In genomic region chr16:88650749-88651275, GRCh38 we compare ENCODE assay signal across 1 cellular context.
TF ChIP-seq lines count a peak whose summit lies in the region.

TSS of gene CYBA (minus strand) at chr16:88651053. CDS start at chr16:88651013, 40 bp downstream.

TF ChIP-seq in WTC11, 78 proteins besides CTCF, POLR2A, EP300 and RAD21 (continued from another document):
- peak; percentile 64; the same call in 1 of the 2 replicates for TF ChIP-seq ARID4B (CRISPR knock-in tag; IDR thresholded peaks at IDR 0.05; ENCODE audit: borderline replicate concordance)
- TF ChIP-seq ZNF138 (CRISPR knock-in tag; conservative IDR thresholded peaks at IDR 0.05) = no peak
- TF ChIP-seq GTF2I (CRISPR knock-in tag; conservative IDR thresholded peaks at IDR 0.05) = no peak
- TF ChIP-seq CREB1 (CRISPR knock-in tag; IDR thresholded peaks at IDR 0.05) = 0 out of 2 replicates have a peak, but pooled peaks have one; percentile 45
- no peak for TF ChIP-seq MXD4 (CRISPR knock-in tag; IDR thresholded peaks at IDR 0.05; ENCODE audit: borderline replicate concordance)
- TF ChIP-seq ZNF219 (CRISPR knock-in tag; IDR thresholded peaks at IDR 0.05; ENCODE audit: borderline replicate concordance) = 0 out of 2 replicates have a peak, but pooled peaks have one; percentile 38
- no peak for TF ChIP-seq HMGA2 (CRISPR knock-in tag; IDR thresholded peaks at IDR 0.05)
- TF ChIP-seq GABPB1 (CRISPR knock-in tag; IDR thresholded peaks at IDR 0.05) = 0 out of 2 replicates have a peak, but pooled peaks have one; percentile 5
- peak; percentile 28; the same call in 1 of the 2 replicates for TF ChIP-seq FOXK1 (CRISPR knock-in tag; IDR thresholded peaks at IDR 0.05)
- TF ChIP-seq USF1 (CRISPR knock-in tag; IDR thresholded peaks at IDR 0.05) = peak; percentile 45; the same call in 1 of the 2 replicates
- no peak for TF ChIP-seq ZNF396 (CRISPR knock-in tag; IDR thresholded peaks at IDR 0.05; ENCODE audit: borderline replicate concordance)
- 0 out of 2 replicates have a peak, but pooled peaks have one; percentile 30 for TF ChIP-seq PRRX2 (CRISPR knock-in tag; IDR thresholded peaks at IDR 0.05)
- no peak for TF ChIP-seq E2F5 (CRISPR knock-in tag; IDR thresholded peaks at IDR 0.05)
- no peak for TF ChIP-seq MLX (CRISPR knock-in tag; IDR thresholded peaks at IDR 0.05)
- no peak for TF ChIP-seq NFATC4 (CRISPR knock-in tag; IDR thresholded peaks at IDR 0.05)
- TF ChIP-seq TCF7 (CRISPR knock-in tag; IDR thresholded peaks at IDR 0.05; ENCODE audit: low read depth) = no peak
